In genomic region chr5:160271396-160271795, GRCh38 we compare ENCODE assay signal across 9 cellular contexts. TPM values are rescaled to one million over a fixed set of nuclear protein-coding genes. Genes with fewer than 3 reads are reported as not detected.
DNase-seq lines count a peak whose midpoint lies in the region; ATAC-seq and TF ChIP-seq lines count a peak whose summit lies in the region.
"Had no signal": no experiment of that assay in that cellular context is flagged by ENCODE, and none has a peak within 500 bp of the region (broad histone marks: within the 10 kb centered on the region; RNA-seq: fewer than 3 reads in every experiment).

No MANE protein-coding gene starts in this region.

- TF ChIP-seq CTCF in mucosa of descending colon (IDR thresholded peaks at IDR 0.05) (no peak), GM13976 (IDR thresholded peaks at IDR 0.05; ENCODE audit: borderline replicate concordance, control extremely low read depth, extremely low read depth, insufficient read depth, missing control alignments) (no peak), ovary (IDR thresholded peaks at IDR 0.05) (no peak), Caco-2 (IDR thresholded peaks at IDR 0.05; ENCODE audit: insufficient read depth in 1 of 2, low read depth in 1 of 2, low read length in 1 of 2, severe bottlenecking in 1 of 2, unreplicated experiment in 1 of 2) (no peak)

- H3K27me3 ChIP-seq in ovary = no peaks in the 10 kb centered on the region
- no peaks in the 10 kb centered on the region for H3K27me3 ChIP-seq in Caco-2 (replicated peaks; ENCODE audit: control insufficient read depth, insufficient read depth, low read length)
- H3K27me3 ChIP-seq: SJSA1 had no signal

- CTCF ChIA-PET in Caco-2 (lab: Charles Lee) = no interaction called here

- in situ Hi-C loops in GM13976 (cut with MboI; ENCODE audit: low sequenced_read_pairs, unreplicated experiment) = no loop called here

- peaks cover 44% of the 10 kb centered on the region for H3K4me1 ChIP-seq in mucosa of descending colon (ENCODE audit: low read depth)
- H3K4me1 ChIP-seq in ovary (ENCODE audit: insufficient read depth) = peaks cover 16% of the 10 kb centered on the region
- H3K4me1 ChIP-seq in Caco-2 = 0 out of 2 replicates have a peak, but pooled peaks cover 5% of the 10 kb centered on the region

- H3K4me3 ChIP-seq in mucosa of descending colon = no peak overlapping the region
- H3K4me3 ChIP-seq in ovary = no peak overlapping the region
- no peak overlapping the region for H3K4me3 ChIP-seq in Caco-2 (ENCODE audit: low read depth, low read length)
- H3K4me3 ChIP-seq: SJSA1 had no signal

- 76 to 86% (median 81%) methylated on average over 8 of the region's 8 CpGs for WGBS in ovary, 3 donors

- no peaks in the 10 kb centered on the region for H3K36me3 Mint-ChIP-seq in activated naive CD8-positive, alpha-beta T cell
- peaks cover 24% of the 10 kb centered on the region for H3K36me3 Mint-ChIP-seq in Caco-2 (ENCODE audit: insufficient read depth, unreplicated experiment)

- POLR2A ChIA-PET in Caco-2 (lab: Charles Lee) = no interaction called here

- no peak overlapping the region for H3K27ac ChIP-seq in ovary
- H3K27ac ChIP-seq: SJSA1 had no signal

- no TSS peak for BruUV-seq in Caco-2 (replicated peaks; lab: Mats Ljungman, UMichigan)

- H3K9me3 ChIP-seq in mucosa of descending colon (no peaks in the 10 kb centered on the region), ovary (no peaks in the 10 kb centered on the region), Caco-2 (no peaks in the 10 kb centered on the region)
- H3K9me3 ChIP-seq: SJSA1 had no signal

- ATAC-seq in HG03196 (IDR thresholded peaks at IDR 0.05; ENCODE audit: unreplicated experiment) (peak; percentile 52), mucosa of descending colon (peak; percentile 86), HG03159 (IDR thresholded peaks at IDR 0.05; ENCODE audit: unreplicated experiment) (no peak)

- no peak for TF ChIP-seq POLR2A in ovary (IDR thresholded peaks at IDR 0.05)

- no peak overlapping the region for H3K4me3 Mint-ChIP-seq in activated naive CD8-positive, alpha-beta T cell
- H3K4me3 Mint-ChIP-seq in Caco-2 (ENCODE audit: unreplicated experiment) = no peak overlapping the region

- no peaks in the 10 kb centered on the region for H3K9me3 Mint-ChIP-seq in activated naive CD8-positive, alpha-beta T cell (ENCODE audit: low read depth)
- no peaks in the 10 kb centered on the region for H3K9me3 Mint-ChIP-seq in Caco-2 (ENCODE audit: unreplicated experiment)

- H3K36me3 ChIP-seq in mucosa of descending colon (ENCODE audit: low read depth) (no peaks in the 10 kb centered on the region), ovary (no peaks in the 10 kb centered on the region), Caco-2 (ENCODE audit: control insufficient read depth, insufficient read depth, low read length) (peaks cover 2% of the 10 kb centered on the region; the same call in 1 of the 2 replicates)

- TF ChIP-seq EP300 in ovary (IDR thresholded peaks at IDR 0.05) = no peak

- DNase-seq in GF-D8 (lab: John Stamatoyannopoulos, UW) = peak; percentile 17
- peak in 2 of 3 donors; percentile 65 to 77 for DNase-seq in mucosa of descending colon
- no peak for DNase-seq in GM13976 (ENCODE audit: low spot score)
- DNase-seq in ovary = no peak
- DNase-seq in Caco-2 = no peak

- no peaks in the 10 kb centered on the region for H3K27me3 Mint-ChIP-seq in activated naive CD8-positive, alpha-beta T cell
- no peaks in the 10 kb centered on the region for H3K27me3 Mint-ChIP-seq in Caco-2 (ENCODE audit: insufficient read depth, unreplicated experiment)

- intact Hi-C loops in mucosa of descending colon (cut with DNase I, micrococcal nuclease) = no loop called here
- intact Hi-C loops in ovary (cut with DNase I) = no loop called here
- intact Hi-C loops in Caco-2 (cut with micrococcal nuclease; ENCODE audit: unreplicated experiment) = no loop called here

- H3K4me1 Mint-ChIP-seq in activated naive CD8-positive, alpha-beta T cell (ENCODE audit: low read depth) = peaks cover 6% of the 10 kb centered on the region
- H3K4me1 Mint-ChIP-seq in Caco-2 (ENCODE audit: low read depth, unreplicated experiment) = peaks cover 6% of the 10 kb centered on the region

- peak overlapping the region; percentile 59 for H3K27ac Mint-ChIP-seq in activated naive CD8-positive, alpha-beta T cell
- H3K27ac Mint-ChIP-seq in Caco-2 (ENCODE audit: unreplicated experiment) = no peak overlapping the region

RNA-seq across cellular contexts. Expression of gene CCNJL, which starts 41.0 kb away (rescaled TPM):
- total RNA-seq in mucosa of descending colon = 10 to 100 TPM in 2 of 3 donors, 1 to 10 TPM in 1; 8.7 to 32.7 (median 25.0) TPM
- total RNA-seq in ovary = 10 to 100 TPM in 2 of 7 donors, 1 to 10 TPM in 5; 3.8 to 11.8 (median 6.8) TPM
- 1 to 10 TPM; 3.4 to 4.7 TPM for polyA plus RNA-seq in ovary
- 16.5 and 17.4 TPM in 2 replicates for total RNA-seq in Caco-2 (2022)

RNA-seq across cellular contexts. Expression of gene FABP6, which starts 42.1 kb away (rescaled TPM):
- not detected for total RNA-seq in mucosa of descending colon
- total RNA-seq in ovary = 10 to 100 TPM in 1 of 7 donors, under 1 TPM in 2, not detected in 4; 0.83 to 10.6 (median 1.00) TPM
- polyA plus RNA-seq in ovary = 1 to 10 TPM in 1 of 2 donors, not detected in 1; 4.5 TPM
- not detected in 2 replicates for total RNA-seq in Caco-2 (2022)
- total RNA-seq: SJSA1 had no signal

Comparison
In these comparisons a context has a peak if more than half of its experiments do, and no peak if none do; other contexts are left out.
1. DNase-seq: peak in GF-D8 (single experiment) and mucosa of descending colon (2 of 3); none in GM13976 (single experiment), ovary (0 of 5) and Caco-2 (0 of 2).